Comparison of ENCODE assay signal across 8 cellular contexts in the genomic region with DNA sequence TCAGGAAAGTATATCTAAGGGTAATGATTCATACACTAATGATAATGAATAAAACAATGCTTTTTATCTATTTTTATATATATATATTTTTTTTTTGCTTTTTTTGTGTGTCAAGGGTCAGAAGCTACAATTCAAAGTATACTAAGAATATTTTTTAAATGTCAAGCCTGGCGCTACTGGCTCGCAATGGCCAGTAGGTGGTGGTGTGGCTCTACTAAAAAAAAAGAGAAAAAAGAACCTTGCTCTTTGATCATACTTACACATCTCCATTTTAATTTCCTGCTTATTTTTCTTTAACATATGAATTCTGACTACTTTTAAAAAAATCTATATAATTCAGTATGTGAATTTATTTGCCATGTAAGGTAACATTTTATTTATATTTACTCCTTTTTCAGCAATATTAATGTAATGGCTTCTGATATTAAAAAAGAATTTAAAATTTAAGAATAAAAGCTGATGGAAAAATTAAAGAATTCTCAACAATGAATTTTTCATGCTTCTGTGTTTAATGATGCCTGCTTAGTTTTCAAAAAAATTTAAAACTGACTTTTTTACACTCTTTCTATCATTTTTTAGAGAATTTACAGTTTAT.
DNase-seq lines count a peak whose midpoint lies in the region; ATAC-seq and TF ChIP-seq lines count a peak whose summit lies in the region.

No MANE protein-coding gene starts in this region.

- H3K27ac ChIP-seq in brain microvascular endothelial cell (no peak overlapping the region), tibial artery (peak overlapping the region in 1 of 2 donors; percentile 60)

- no peak overlapping the region for H3K4me3 ChIP-seq in brain microvascular endothelial cell (ENCODE audit: low read depth, low read length)
- no peak overlapping the region for H3K4me3 ChIP-seq in tibial artery

- H3K36me3 ChIP-seq in brain microvascular endothelial cell (replicated peaks), result no peaks in the 10 kb centered on the region
- peaks cover 0 to 1% (median 0%) of the 10 kb centered on the region in 3 donors for H3K36me3 ChIP-seq in tibial artery

- CTCF ChIA-PET in Calu3 (lab: Charles Lee), result interaction anchor here (0.7 to 1.7 kb wide), 5 partner anchors 231 to 460 kb away, joined by 3 to 9 read pairs (median 4); no protein-coding TSS in a partner anchor

- peaks cover 0 to 45% (median 6%) of the 10 kb centered on the region in 4 donors for H3K4me1 ChIP-seq in tibial artery

- BruUV-seq in Calu3 (replicated peaks; lab: Mats Ljungman, UMichigan), result no TSS peak

- no peaks in the 10 kb centered on the region for H3K9me3 ChIP-seq in tibial artery

- no peaks in the 10 kb centered on the region for H3K9me3 Mint-ChIP-seq in Calu3 (ENCODE audit: low read depth, unreplicated experiment)
- no peaks in the 10 kb centered on the region for H3K9me3 Mint-ChIP-seq in stimulated activated effector memory CD8-positive, alpha-beta T cell treated with anti-CD3 and anti-CD28 coated beads, Interleukin-12 subunit alpha, Interleukin-12 subunit beta, amount 100 ng/mL, for 72 hours

- ATAC-seq in GM18868 (IDR thresholded peaks at IDR 0.05; ENCODE audit: unreplicated experiment) (peak; percentile 87), HG03280 (IDR thresholded peaks at IDR 0.05; ENCODE audit: unreplicated experiment) (peak; percentile 75)
- no peak for ATAC-seq in stimulated activated effector memory CD8-positive, alpha-beta T cell treated with anti-CD3 and anti-CD28 coated beads, Interleukin-12 subunit alpha, Interleukin-12 subunit beta, amount 100 ng/mL, for 72 hours

- H3K27me3 ChIP-seq in brain microvascular endothelial cell (replicated peaks), result no peaks in the 10 kb centered on the region
- no peaks in the 10 kb centered on the region for H3K27me3 ChIP-seq in tibial artery

- no peaks in the 10 kb centered on the region for H3K27me3 Mint-ChIP-seq in Calu3 (ENCODE audit: unreplicated experiment)

- peaks cover 4% of the 10 kb centered on the region for H3K4me1 Mint-ChIP-seq in Calu3 (ENCODE audit: low read depth, unreplicated experiment)
- no peaks in the 10 kb centered on the region for H3K4me1 Mint-ChIP-seq in stimulated activated effector memory CD8-positive, alpha-beta T cell treated with anti-CD3 and anti-CD28 coated beads, Interleukin-12 subunit alpha, Interleukin-12 subunit beta, amount 100 ng/mL, for 72 hours

- peak; percentile 62 for TF ChIP-seq CTCF in Calu3 (IDR thresholded peaks at IDR 0.05; ENCODE audit: unreplicated experiment)
- TF ChIP-seq CTCF in brain microvascular endothelial cell (IDR thresholded peaks at IDR 0.05; ENCODE audit: low read depth, low read length, missing control alignments), result peak; percentile 77
- TF ChIP-seq CTCF in tibial artery (IDR thresholded peaks at IDR 0.05), result peak; percentile 65 to 74

- DNase-seq in Calu3 (peak; percentile 51), NCI-H748 treated with DMSO at 0.1 percent for 48 hours (lab: John Stamatoyannopoulos, UW) (peak; percentile 50), brain microvascular endothelial cell (peak; percentile 33), left kidney (ENCODE audit: low read depth, low spot score) (peak; percentile 78), tibial artery (no peak)
- DNase-seq in stimulated activated effector memory CD8-positive, alpha-beta T cell treated with anti-CD3 and anti-CD28 coated beads, Interleukin-12 subunit alpha, Interleukin-12 subunit beta, amount 100 ng/mL, for 72 hours (ENCODE audit: low spot score in 2 of 2), result no peak

- no peaks in the 10 kb centered on the region for H3K36me3 Mint-ChIP-seq in Calu3 (ENCODE audit: insufficient read depth, unreplicated experiment)
- H3K36me3 Mint-ChIP-seq in stimulated activated effector memory CD8-positive, alpha-beta T cell treated with anti-CD3 and anti-CD28 coated beads, Interleukin-12 subunit alpha, Interleukin-12 subunit beta, amount 100 ng/mL, for 72 hours, result no peaks in the 10 kb centered on the region

- in situ Hi-C loops in brain microvascular endothelial cell (cut with HindIII; ENCODE audit: low pct_ligation_motif_present, low sequenced_read_pairs), result loop anchor here (25.0 kb wide), 1 partner anchor 463 kb away; no protein-coding TSS in a partner anchor

- intact Hi-C loops in Calu3 (cut with micrococcal nuclease; ENCODE audit: unreplicated experiment) (loop anchor here (1.0 to 5.0 kb wide), 4 partner anchors 454 to 888 kb away; no protein-coding TSS in a partner anchor), tibial artery (cut with DNase I; ENCODE audit: low total_unique reads) (loop anchor here (10.0 kb wide), 1 partner anchor 890 kb away; no protein-coding TSS in a partner anchor)

- no peak overlapping the region for H3K27ac Mint-ChIP-seq in Calu3 (ENCODE audit: unreplicated experiment)
- no peak overlapping the region for H3K27ac Mint-ChIP-seq in stimulated activated effector memory CD8-positive, alpha-beta T cell treated with anti-CD3 and anti-CD28 coated beads, Interleukin-12 subunit alpha, Interleukin-12 subunit beta, amount 100 ng/mL, for 72 hours

- no peak overlapping the region for H3K4me3 Mint-ChIP-seq in Calu3 (ENCODE audit: low read depth, unreplicated experiment)
- no peak overlapping the region for H3K4me3 Mint-ChIP-seq in stimulated activated effector memory CD8-positive, alpha-beta T cell treated with anti-CD3 and anti-CD28 coated beads, Interleukin-12 subunit alpha, Interleukin-12 subunit beta, amount 100 ng/mL, for 72 hours

Comparison
In these comparisons a context has a peak if more than half of its experiments do, and no peak if none do; other contexts are left out.
1. DNase-seq: peak in Calu3 (single experiment), NCI-H748 treated with DMSO at 0.1 percent for 48 hours (single experiment), brain microvascular endothelial cell (single experiment) and left kidney (single experiment); none in tibial artery (0 of 2) and stimulated activated effector memory CD8-positive, alpha-beta T cell treated with anti-CD3 and anti-CD28 coated beads, Interleukin-12 subunit alpha, Interleukin-12 subunit beta, amount 100 ng/mL, for 72 hours (0 of 2).
2. Peak in every context shown above with its lines, with median percentiles within 50 percentile points of each other: CTCF ChIP-seq.